Comparison of ENCODE assay signal across 21 cellular contexts in the genomic region with DNA sequence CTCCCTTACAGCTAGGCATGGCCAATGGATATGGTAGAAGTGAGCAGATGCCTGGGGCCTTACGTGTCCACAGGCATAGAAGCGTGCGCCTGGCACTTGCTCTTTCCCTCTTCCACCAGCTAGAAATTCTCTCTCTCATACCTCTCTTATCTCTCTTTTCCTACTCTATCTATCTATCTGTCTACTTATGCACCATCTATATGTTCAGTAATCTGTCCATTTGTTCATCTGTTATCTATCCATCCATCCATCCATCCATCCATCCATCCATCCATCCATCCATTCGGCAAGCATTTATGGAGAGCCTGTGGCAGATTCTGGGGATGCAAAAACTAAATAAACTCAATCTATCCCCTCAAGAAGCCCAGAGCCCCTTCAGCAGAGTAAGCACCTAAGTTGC.
"Had no signal": no experiment of that assay in that cellular context is flagged by ENCODE, and none has a peak within 500 bp of the region (broad histone marks: within the 10 kb centered on the region; RNA-seq: fewer than 3 reads in every experiment).

No MANE protein-coding gene starts in this region.

- H3K27ac ChIP-seq: epithelial cell of prostate, lower lobe of right lung, pancreas, right atrium auricular region, skin epidermis, spleen, suprapubic skin had no signal

- H3K4me1 ChIP-seq: lower lobe of right lung, pancreas, right atrium auricular region, suprapubic skin had no signal

- FAIRE-seq: colon, keratinocyte, pancreas had no signal

- H3K9me3 ChIP-seq: lower lobe of right lung, pancreas, right atrium auricular region, spleen, suprapubic skin had no signal

- DNase-seq: central memory CD4-positive, alpha-beta T cell; dorsolateral prefrontal cortex; effector CD4-positive, alpha-beta T cell; foreskin melanocyte; head of caudate nucleus; left ventricle myocardium superior; lower lobe of right lung; natural killer cell; occipital lobe; pancreas; spleen; stimulated activated CD4-positive, alpha-beta T cell treated with anti-CD3 and anti-CD28 coated beads, Interleukin-2, amount 100 ng/mL, for 48 hours; stimulated activated naive B cell treated with anti-CD40 and anti-IgM and Interleukin-4, amounts not matched to agents 10 μg/mL and 1 μg/mL and 100 μg/mL, for 72 hours; stimulated activated naive CD8-positive, alpha-beta T cell treated with anti-CD3 and anti-CD28 coated beads, Interleukin-15, amount 100 ng/mL, for 72 hours had no signal

- H3K27me3 ChIP-seq: dorsolateral prefrontal cortex, pancreas, right atrium auricular region had no signal

- H3K4me3 ChIP-seq: dorsolateral prefrontal cortex, lower lobe of right lung, pancreas, right atrium auricular region, skin epidermis, spleen, suprapubic skin had no signal

- ATAC-seq: esophagus mucosa; left ventricle myocardium superior; lower lobe of right lung; natural killer cell; pancreas; stimulated activated naive B cell treated with anti-CD40 and anti-IgM and Interleukin-4, amounts not matched to agents 10 μg/mL and 1 μg/mL and 100 μg/mL, for 72 hours; stimulated activated naive CD8-positive, alpha-beta T cell treated with anti-CD3 and anti-CD28 coated beads, Interleukin-15, amount 100 ng/mL, for 72 hours had no signal

- H3K36me3 ChIP-seq: lower lobe of right lung, pancreas, right atrium auricular region, spleen, suprapubic skin had no signal
